1 cellular context compared by ENCODE assay signal in the genomic region with DNA sequence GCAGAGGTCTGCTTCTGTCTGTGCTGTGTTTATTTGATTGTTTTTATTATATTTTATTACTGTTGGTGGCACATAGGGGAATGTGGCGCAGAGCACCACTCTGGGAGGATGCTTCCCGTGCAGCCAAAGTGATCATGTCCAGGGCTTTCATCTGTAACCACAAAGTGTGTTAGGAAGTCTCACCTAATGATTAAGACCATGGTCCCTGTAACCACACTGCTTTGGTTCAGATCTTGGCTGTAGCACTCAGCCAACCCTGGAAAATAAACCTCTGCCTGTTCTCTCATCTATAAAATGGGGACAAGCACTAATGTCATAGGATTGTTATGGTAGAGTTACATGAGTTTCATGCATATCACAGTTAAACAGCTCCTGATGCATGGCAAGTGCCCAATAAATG.
TF ChIP-seq lines count a peak whose summit lies in the region.

No MANE protein-coding gene starts in this region.

TF ChIP-seq in HCT116, 20 proteins besides CTCF, POLR2A, EP300 and RAD21 (continued from another document):
- no peak for TF ChIP-seq EGR1 (IDR thresholded peaks at IDR 0.05; ENCODE audit: low read depth)
- TF ChIP-seq ZNF274 (IDR thresholded peaks at IDR 0.05; ENCODE audit: low read depth, low read length), result no peak
- TF ChIP-seq SRF (IDR thresholded peaks at IDR 0.05; ENCODE audit: low read depth), result no peak
- TF ChIP-seq FOSL1 (IDR thresholded peaks at IDR 0.05; ENCODE audit: low read depth), result no peak
- no peak for TF ChIP-seq POLR2AphosphoS5 (IDR thresholded peaks at IDR 0.05; ENCODE audit: low read depth, low read length)
- no peak for TF ChIP-seq YY1 (IDR thresholded peaks at IDR 0.05; ENCODE audit: extremely low read depth, insufficient replicate concordance, low read depth, low read length)
TF ChIP-seq in HCT116: peak in this region for 0.
